Comparison of ENCODE assay signal across 13 cellular contexts in the genomic region with DNA sequence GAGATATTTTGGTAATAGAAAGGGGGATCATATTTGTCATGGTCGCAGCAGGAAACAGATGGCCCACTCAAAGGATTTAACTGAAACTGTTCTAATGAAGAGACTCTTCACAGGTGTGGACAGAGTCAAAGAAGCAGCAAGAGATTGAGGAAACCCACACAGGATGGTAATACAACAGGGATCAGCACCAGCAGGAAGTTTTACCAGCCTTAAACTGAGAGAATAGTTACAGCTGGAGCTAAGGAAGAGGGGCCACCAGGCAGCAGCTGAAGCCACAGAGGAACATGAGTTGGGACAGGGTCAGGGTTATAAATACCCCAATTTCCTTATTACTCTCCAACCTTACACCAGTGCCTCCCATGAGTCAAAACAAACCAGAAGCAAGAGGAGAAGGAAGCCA.
DNase-seq lines count a peak whose midpoint lies in the region; ATAC-seq and TF ChIP-seq lines count a peak whose summit lies in the region.
"Had no signal": no experiment of that assay in that cellular context is flagged by ENCODE, and none has a peak within 500 bp of the region (broad histone marks: within the 10 kb centered on the region; RNA-seq: fewer than 3 reads in every experiment).

No MANE protein-coding gene starts in this region.

- no peak overlapping the region for H3K9ac ChIP-seq in DND-41 (ENCODE audit: low read depth, low read length)

- H3K27ac ChIP-seq in DND-41 (ENCODE audit: low read length) (peak overlapping the region; percentile 57; the same call in 1 of the 2 replicates), SJCRH30 (peak overlapping the region; percentile 20)

- ATAC-seq in DND-41 (ENCODE audit: insufficient read depth, low read depth) (peak; percentile 74), GM19452 (IDR thresholded peaks at IDR 0.05; ENCODE audit: unreplicated experiment) (peak; percentile 20), HG02973 (IDR thresholded peaks at IDR 0.05; ENCODE audit: unreplicated experiment) (peak; percentile 34), GM18520 (IDR thresholded peaks at IDR 0.05; ENCODE audit: unreplicated experiment) (no peak)
- ATAC-seq: HepG2 had no signal

- H4K20me1 ChIP-seq in DND-41 (ENCODE audit: insufficient read depth, low read length), result no peaks in the 10 kb centered on the region

- in situ Hi-C loops in ACHN (cut with HindIII; ENCODE audit: low pct_ligation_motif_present, low pct_unique_long_range_greater_than_20kb, low sequenced_read_pairs), result no loop called here

- TF ChIP-seq POLR2A in erythroblast (IDR thresholded peaks at IDR 0.05; ENCODE audit: low read length), result no peak

- TF ChIP-seq CTCF in DND-41 (IDR thresholded peaks at IDR 0.05; ENCODE audit: borderline replicate concordance, extremely low read depth, low read length, poor library complexity, severe bottlenecking), result no peak

- H3K9me3 ChIP-seq in DND-41 (ENCODE audit: insufficient read depth, low read length, severe bottlenecking), result no peaks in the 10 kb centered on the region
- H3K9me3 ChIP-seq in SJCRH30 (replicated peaks), result no peaks in the 10 kb centered on the region
- H3K9me3 ChIP-seq: transverse colon had no signal

- no peak overlapping the region for H2AFZ ChIP-seq in DND-41 (ENCODE audit: low read depth, low read length)

- no peaks in the 10 kb centered on the region for H3K27me3 ChIP-seq in DND-41 (ENCODE audit: insufficient read depth, low read length, poor library complexity)
- no peaks in the 10 kb centered on the region for H3K27me3 ChIP-seq in SJCRH30
- H3K27me3 ChIP-seq: transverse colon had no signal

- DNase-seq in DND-41 (peak; percentile 8), SJCRH30 (peak; percentile 57 to 90), erythroblast (lab: John Stamatoyannopoulos, UW) (no peak), ACHN (no peak), Ammon's horn (ENCODE audit: low spot score) (no peak)
- DNase-seq: GF-D8, left colon, posterior cingulate gyrus had no signal

- no peaks in the 10 kb centered on the region for H3K79me2 ChIP-seq in DND-41 (ENCODE audit: insufficient read depth, low read length)

- H3K36me3 ChIP-seq in DND-41 (ENCODE audit: insufficient read depth, low read length), result no peaks in the 10 kb centered on the region
- no peaks in the 10 kb centered on the region for H3K36me3 ChIP-seq in SJCRH30
- H3K36me3 ChIP-seq: transverse colon had no signal

- H3K4me3 ChIP-seq in DND-41 (ENCODE audit: low read depth in 1 of 2, low read length in 2 of 2) (no peak overlapping the region), SJCRH30 (no peak overlapping the region)
- H3K4me3 ChIP-seq: transverse colon had no signal

- H3K4me2 ChIP-seq in DND-41 (ENCODE audit: insufficient read depth, low read length), result peak overlapping the region; percentile 8; the same call in 1 of the 2 replicates

- H3K4me1 ChIP-seq in DND-41 (ENCODE audit: insufficient read depth, low read length) (peaks cover 20% of the 10 kb centered on the region), SJCRH30 (peaks cover 48% of the 10 kb centered on the region)

Comparison
In these comparisons a context has a peak if more than half of its experiments do, and no peak if none do; other contexts are left out.
1. DNase-seq: peak in DND-41 (single experiment) and SJCRH30 (2 of 2); none in erythroblast (0 of 2), ACHN (single experiment) and Ammon's horn (single experiment).